ENCODE assay signal across 2 cellular contexts in the genomic region with DNA sequence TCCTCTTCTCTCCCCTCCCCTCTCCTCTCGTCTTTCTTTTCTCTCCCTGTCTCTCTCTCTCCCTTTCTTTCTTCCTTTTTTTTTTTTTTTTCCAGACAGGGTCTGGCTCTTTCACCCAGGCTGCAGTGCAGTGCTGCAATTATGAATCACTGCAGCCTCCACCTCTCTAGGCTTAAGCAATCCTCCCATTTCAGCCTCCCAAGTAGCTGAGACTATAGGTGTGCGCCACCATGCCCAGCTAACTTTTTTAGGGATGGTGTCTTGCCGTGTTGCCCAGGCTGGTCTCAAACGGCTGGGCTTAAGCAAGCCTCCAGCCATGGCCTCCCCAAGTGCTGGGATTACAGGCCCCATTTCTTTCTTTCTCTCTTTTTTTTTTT.
TF ChIP-seq lines count a peak whose summit lies in the region.

No MANE protein-coding gene starts in this region.

TF ChIP-seq in A549, 52 proteins besides CTCF, POLR2A, EP300 and RAD21 (continued from another document):
- no peak; a peak in 1 of 4 replicates for TF ChIP-seq CEBPB (IDR thresholded peaks at IDR 0.05)
- no peak for TF ChIP-seq NR3C1 (IDR thresholded peaks at IDR 0.05)
- TF ChIP-seq RCOR1 (IDR thresholded peaks at IDR 0.05; ENCODE audit: low read depth, low read length), result no peak
- TF ChIP-seq, protein P1, sequence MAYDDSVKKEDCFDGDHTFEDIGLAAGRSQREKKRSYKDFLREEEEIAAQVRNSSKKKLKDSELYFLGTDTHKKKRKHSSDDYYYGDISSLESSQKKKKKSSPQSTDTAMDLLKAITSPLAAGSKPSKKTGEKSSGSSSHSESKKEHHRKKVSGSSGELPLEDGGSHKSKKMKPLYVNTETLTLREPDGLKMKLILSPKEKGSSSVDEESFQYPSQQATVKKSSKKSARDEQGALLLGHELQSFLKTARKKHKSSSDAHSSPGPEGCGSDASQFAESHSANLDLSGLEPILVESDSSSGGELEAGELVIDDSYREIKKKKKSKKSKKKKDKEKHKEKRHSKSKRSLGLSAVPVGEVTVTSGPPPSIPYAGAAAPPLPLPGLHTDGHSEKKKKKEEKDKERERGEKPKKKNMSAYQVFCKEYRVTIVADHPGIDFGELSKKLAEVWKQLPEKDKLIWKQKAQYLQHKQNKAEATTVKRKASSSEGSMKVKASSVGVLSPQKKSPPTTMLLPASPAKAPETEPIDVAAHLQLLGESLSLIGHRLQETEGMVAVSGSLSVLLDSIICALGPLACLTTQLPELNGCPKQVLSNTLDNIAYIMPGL (CRISPR knock-in tag; IDR thresholded peaks at IDR 0.05; ENCODE audit: borderline replicate concordance), result no peak

TF ChIP-seq in HCT116, 20 proteins besides CTCF, POLR2A, EP300 and RAD21 (continued from another document):
- TF ChIP-seq JUND (IDR thresholded peaks at IDR 0.05) (no peak), CBX3 (IDR thresholded peaks at IDR 0.05; ENCODE audit: low read depth) (no peak)
- TF ChIP-seq, protein P2, sequence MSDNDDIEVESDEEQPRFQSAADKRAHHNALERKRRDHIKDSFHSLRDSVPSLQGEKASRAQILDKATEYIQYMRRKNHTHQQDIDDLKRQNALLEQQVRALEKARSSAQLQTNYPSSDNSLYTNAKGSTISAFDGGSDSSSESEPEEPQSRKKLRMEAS (IDR thresholded peaks at IDR 0.05), result no peak
